In the genomic region with DNA sequence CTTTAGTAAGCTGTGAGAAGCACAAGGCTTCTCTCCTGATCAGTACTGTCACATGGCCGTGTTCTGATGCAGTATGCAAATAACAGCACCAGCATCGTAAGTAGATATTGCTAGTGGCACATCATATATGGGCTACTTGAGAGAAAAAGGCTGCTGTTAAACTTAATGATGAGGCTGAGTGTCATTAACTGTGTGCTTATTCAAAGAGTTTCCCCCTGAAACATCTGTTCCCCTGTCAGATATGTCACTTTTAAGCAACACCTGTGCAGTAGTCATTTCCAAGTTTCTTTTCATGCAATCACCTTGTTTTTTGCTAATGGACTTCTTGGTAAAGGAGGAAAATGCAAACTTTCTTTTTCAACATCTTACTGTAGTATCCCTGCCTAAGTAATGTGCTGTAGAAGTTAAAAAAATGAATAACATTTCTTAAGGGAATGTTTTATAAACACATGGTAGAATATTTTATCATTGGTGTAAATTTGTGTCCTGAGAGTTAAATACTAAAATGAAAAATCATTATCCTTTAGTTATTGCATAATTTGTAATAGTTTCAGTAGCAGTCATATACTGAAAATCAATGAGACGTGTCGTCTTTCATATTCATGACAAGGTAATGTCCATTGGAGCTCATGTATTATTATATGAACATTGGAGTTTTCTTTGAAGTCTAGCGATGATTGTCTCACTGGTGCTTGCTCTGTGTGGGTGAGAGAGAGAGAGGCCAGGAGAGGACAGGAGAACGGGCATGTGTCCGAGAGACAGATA, we compare ENCODE assay signal across 12 cellular contexts.
DNase-seq lines count a peak whose midpoint lies in the region; ATAC-seq, FAIRE-seq and TF ChIP-seq lines count a peak whose summit lies in the region.
"Had no signal": no experiment of that assay in that cellular context is flagged by ENCODE, and none has a peak within 500 bp of the region (broad histone marks: within the 10 kb centered on the region; RNA-seq: fewer than 3 reads in every experiment).

No MANE protein-coding gene starts in this region.

- no peak overlapping the region for H3K4me3 Mint-ChIP-seq in activated CD4-positive, alpha-beta T cell treated with anti-CD3 and anti-CD28 coated beads for 36 hours
- H3K4me3 Mint-ChIP-seq: dendritic cell treated with granulocyte-macrophage colony-stimulating factor and Interleukin-4, amounts not matched to agents 40 ng/mL and 50 ng/mL, for 4 days; neural crest cell; stimulated activated naive CD8-positive, alpha-beta T cell treated with anti-CD3 and anti-CD28 coated beads, Interleukin-15, amount 100 ng/mL, for 72 hours had no signal

- in situ Hi-C loops in mammary epithelial cell (cut with MboI; ENCODE audit: low sequenced_read_pairs in 2 of 2), result no loop called here

- POLR2A ChIA-PET in activated CD4-positive, alpha-beta T cell treated with anti-CD3 and anti-CD28 coated beads for 36 hours (lab: Charles Lee), result no interaction called here

- H3K4me3 ChIP-seq in mammary epithelial cell (replicated peaks in 1 of 3; ENCODE audit: insufficient read depth in 1 of 3, low read depth in 2 of 3, low read length in 3 of 3), result no peak overlapping the region

- no peaks in the 10 kb centered on the region for H3K36me3 ChIP-seq in mammary epithelial cell (ENCODE audit: insufficient read depth, low read length)

- ATAC-seq in GM19351 (IDR thresholded peaks at IDR 0.05; ENCODE audit: unreplicated experiment) (peak; percentile 91), HG02840 (IDR thresholded peaks at IDR 0.05; ENCODE audit: low FRiP score, unreplicated experiment) (peak; percentile 98), HG03565 (IDR thresholded peaks at IDR 0.05; ENCODE audit: unreplicated experiment) (peak; percentile 86)
- no peak for ATAC-seq in activated CD4-positive, alpha-beta T cell treated with anti-CD3 and anti-CD28 coated beads for 36 hours
- ATAC-seq: stimulated activated naive CD8-positive, alpha-beta T cell treated with anti-CD3 and anti-CD28 coated beads, Interleukin-15, amount 100 ng/mL, for 72 hours had no signal

- DNase-seq in GM12891 (ENCODE audit: insufficient read length, low spot score) (no peak), DMS114 treated with DMSO at 0.1 percent for 48 hours (lab: John Stamatoyannopoulos, UW; ENCODE audit: unreplicated experiment) (no peak), mammary epithelial cell (no peak)
- DNase-seq in activated CD4-positive, alpha-beta T cell treated with anti-CD3 and anti-CD28 coated beads for 36 hours, result no peak
- no peak for DNase-seq in activated naive CD4-positive, alpha-beta T cell (lab: John Stamatoyannopoulos, UW)
- DNase-seq: activated gamma-delta T cell; stimulated activated naive CD8-positive, alpha-beta T cell treated with anti-CD3 and anti-CD28 coated beads, Interleukin-15, amount 100 ng/mL, for 72 hours had no signal

- H3K9me3 ChIP-seq in mammary epithelial cell (replicated peaks; ENCODE audit: insufficient read depth, low read length), result no peaks in the 10 kb centered on the region

- intact Hi-C loops in activated CD4-positive, alpha-beta T cell treated with anti-CD3 and anti-CD28 coated beads for 36 hours (cut with DNase I, micrococcal nuclease), result no loop called here
- intact Hi-C loops in mammary epithelial cell (cut with micrococcal nuclease), result no loop called here

- H3K4me1 Mint-ChIP-seq in activated CD4-positive, alpha-beta T cell treated with anti-CD3 and anti-CD28 coated beads for 36 hours, result no peaks in the 10 kb centered on the region
- H3K4me1 Mint-ChIP-seq: stimulated activated naive CD8-positive, alpha-beta T cell treated with anti-CD3 and anti-CD28 coated beads, Interleukin-15, amount 100 ng/mL, for 72 hours had no signal

- CTCF ChIA-PET in activated CD4-positive, alpha-beta T cell treated with anti-CD3 and anti-CD28 coated beads for 36 hours (lab: Charles Lee), result no interaction called here
- CTCF ChIA-PET in mammary epithelial cell (lab: Charles Lee; ENCODE audit: low non-redundant PET), result no interaction called here

- peak; percentile 86 for FAIRE-seq in GM12891 (lab: Jason Lieb, UNC)

- peaks cover 2% of the 10 kb centered on the region for H3K4me1 ChIP-seq in mammary epithelial cell (ENCODE audit: insufficient read depth, low read length)

- no peak overlapping the region for H3K9ac ChIP-seq in mammary epithelial cell (ENCODE audit: insufficient read depth, low read length)

- 94% methylated on average over 7 of the region's 7 CpGs for WGBS in mammary epithelial cell (ENCODE audit: low coverage, missing lambda C conversion rate)

- H3K36me3 Mint-ChIP-seq in activated CD4-positive, alpha-beta T cell treated with anti-CD3 and anti-CD28 coated beads for 36 hours (ENCODE audit: low read depth), result peaks cover 37% of the 10 kb centered on the region

- H3K79me2 ChIP-seq in mammary epithelial cell (ENCODE audit: insufficient read depth, low read length), result no peaks in the 10 kb centered on the region

- dilution Hi-C loops in mammary epithelial cell (cut with HindIII; ENCODE audit: low sequenced_read_pairs), result no loop called here

- 0 out of 2 replicates have a peak, but pooled peaks have one; percentile 19 for TF ChIP-seq POLR2A in GM12891 (IDR thresholded peaks at IDR 0.05; ENCODE audit: low read depth, low read length)

- no peak overlapping the region for H3K4me2 ChIP-seq in mammary epithelial cell (ENCODE audit: insufficient read depth, low read depth, low read length)

- no peak overlapping the region for H3K27ac Mint-ChIP-seq in activated CD4-positive, alpha-beta T cell treated with anti-CD3 and anti-CD28 coated beads for 36 hours
- H3K27ac Mint-ChIP-seq: dendritic cell treated with granulocyte-macrophage colony-stimulating factor and Interleukin-4, amounts not matched to agents 40 ng/mL and 50 ng/mL, for 4 days; stimulated activated naive CD8-positive, alpha-beta T cell treated with anti-CD3 and anti-CD28 coated beads, Interleukin-15, amount 100 ng/mL, for 72 hours had no signal

- H3K27ac ChIP-seq in mammary epithelial cell (ENCODE audit: insufficient read depth, low read depth, low read length), result no peak overlapping the region

- BruUV-seq in mammary epithelial cell (replicated peaks; lab: Mats Ljungman, UMichigan), result no TSS peak

- TF ChIP-seq CTCF in mammary epithelial cell (conservative IDR thresholded peaks at IDR 0.05 in 1 of 2, IDR thresholded peaks at IDR 0.05 in 1 of 2; ENCODE audit: extremely low read depth in 1 of 2, insufficient read depth in 1 of 2, low read depth in 1 of 2, low read length in 2 of 2), result no peak

- H3K9me3 Mint-ChIP-seq in activated CD4-positive, alpha-beta T cell treated with anti-CD3 and anti-CD28 coated beads for 36 hours (ENCODE audit: low read depth), result peaks cover 10% of the 10 kb centered on the region

- H3K27me3 Mint-ChIP-seq in activated CD4-positive, alpha-beta T cell treated with anti-CD3 and anti-CD28 coated beads for 36 hours, result no peaks in the 10 kb centered on the region
- H3K27me3 Mint-ChIP-seq: dendritic cell treated with granulocyte-macrophage colony-stimulating factor and Interleukin-4, amounts not matched to agents 40 ng/mL and 50 ng/mL, for 4 days; stimulated activated naive CD8-positive, alpha-beta T cell treated with anti-CD3 and anti-CD28 coated beads, Interleukin-15, amount 100 ng/mL, for 72 hours had no signal

- no peaks in the 10 kb centered on the region for H3K27me3 ChIP-seq in mammary epithelial cell (ENCODE audit: insufficient read depth, low read length)

- H2AFZ ChIP-seq in mammary epithelial cell (ENCODE audit: low read depth, low read length), result no peak overlapping the region

- no peaks in the 10 kb centered on the region for H4K20me1 ChIP-seq in mammary epithelial cell (ENCODE audit: insufficient read depth, low read length)

TF ChIP-seq in GM12891, 5 proteins besides CTCF, POLR2A, EP300 and RAD21:
- TF ChIP-seq PAX5 (IDR thresholded peaks at IDR 0.05; ENCODE audit: insufficient read depth, low read length, severe bottlenecking) (no peak), POU2F2 (IDR thresholded peaks at IDR 0.05; ENCODE audit: low read depth, low read length) (peak; percentile 92), POLR2AphosphoS5 (IDR thresholded peaks at IDR 0.05; ENCODE audit: low read depth, low read length) (0 out of 2 replicates have a peak, but pooled peaks have one; percentile 17), TAF1 (IDR thresholded peaks at IDR 0.05; ENCODE audit: low read depth, low read length) (0 out of 2 replicates have a peak, but pooled peaks have one; percentile 34)
